In genomic region chr14:67814826-67815225, GRCh38 we compare ENCODE assay signal across 1 cellular context.
TF ChIP-seq lines count a peak whose summit lies in the region.

No MANE protein-coding gene starts in this region.

TF ChIP-seq in GM23338, 12 proteins besides CTCF, POLR2A, EP300 and RAD21:
- TF ChIP-seq EZH2phosphoT487 (IDR thresholded peaks at IDR 0.05; ENCODE audit: unreplicated experiment) (no peak), STAT1 (IDR thresholded peaks at IDR 0.05; ENCODE audit: unreplicated experiment) (no peak), NANOG (IDR thresholded peaks at IDR 0.05; ENCODE audit: borderline replicate concordance) (no peak), JUNB (IDR thresholded peaks at IDR 0.05; ENCODE audit: unreplicated experiment) (no peak), ZNF331 (CRISPR knock-in tag; IDR thresholded peaks at IDR 0.05; ENCODE audit: low read depth) (no peak), ETS1 (IDR thresholded peaks at IDR 0.05) (no peak), ZNF462 (CRISPR knock-in tag; IDR thresholded peaks at IDR 0.05) (no peak), CREB1 (CRISPR knock-in tag; IDR thresholded peaks at IDR 0.05; ENCODE audit: low read depth) (no peak), REST (IDR thresholded peaks at IDR 0.05; ENCODE audit: unreplicated experiment) (no peak), POLR2AphosphoS5 (IDR thresholded peaks at IDR 0.05; ENCODE audit: low read depth) (no peak), ZNF114 (CRISPR knock-in tag; IDR thresholded peaks at IDR 0.05) (no peak), EZH2 (IDR thresholded peaks at IDR 0.05; ENCODE audit: low read depth, unreplicated experiment) (no peak)
